Comparison of ENCODE assay signal across 21 cellular contexts in the genomic region with DNA sequence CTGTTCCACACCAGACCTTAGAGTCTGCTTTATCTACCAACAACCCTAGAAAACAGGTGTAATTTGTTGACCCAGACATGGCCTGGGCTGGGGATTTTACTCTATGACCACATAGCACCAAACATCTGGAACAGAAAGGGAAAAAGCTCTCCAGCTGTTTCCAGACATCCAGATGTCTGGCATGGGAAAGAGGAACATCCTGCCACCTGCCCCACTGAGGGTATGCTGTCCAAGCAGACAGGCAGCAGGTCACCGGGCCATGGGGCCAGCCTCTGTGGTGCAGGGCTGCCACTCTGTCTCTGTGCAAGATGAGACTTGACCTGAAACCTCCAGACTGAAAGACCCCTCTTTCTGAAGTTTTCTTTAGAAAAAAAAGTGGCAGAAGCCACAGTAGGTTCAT.
"Had no signal": no experiment of that assay in that cellular context is flagged by ENCODE, and none has a peak within 500 bp of the region (broad histone marks: within the 10 kb centered on the region; RNA-seq: fewer than 3 reads in every experiment).

No MANE protein-coding gene starts in this region.

- H3K27ac ChIP-seq: dorsolateral prefrontal cortex, stomach, suprapubic skin, tibial nerve had no signal

- H3K9me3 Mint-ChIP-seq: activated naive CD8-positive, alpha-beta T cell treated with anti-CD3 and anti-CD28 coated beads for 36 hours; activated T-cell treated with anti-CD3 and anti-CD28 coated beads, Interleukin-2, amount 50 U/mL, for 4 hours; central memory CD8-positive, alpha-beta T cell; effector memory CD8-positive, alpha-beta T cell; stimulated activated memory B cell treated with anti-CD40 and anti-IgM and Interleukin-4, amounts not matched to agents 10 μg/mL and 1 μg/mL and 100 μg/mL, for 72 hours had no signal

- H3K4me3 Mint-ChIP-seq: activated naive CD8-positive, alpha-beta T cell treated with anti-CD3 and anti-CD28 coated beads for 36 hours; central memory CD8-positive, alpha-beta T cell; stimulated activated memory B cell treated with anti-CD40 and anti-IgM and Interleukin-4, amounts not matched to agents 10 μg/mL and 1 μg/mL and 100 μg/mL, for 72 hours had no signal

- H3K4me2 ChIP-seq: smooth muscle cell had no signal

- H3K27me3 ChIP-seq: dorsolateral prefrontal cortex, stomach, suprapubic skin, tibial nerve had no signal

- H3K27ac Mint-ChIP-seq: activated naive CD8-positive, alpha-beta T cell treated with anti-CD3 and anti-CD28 coated beads for 36 hours; effector memory CD8-positive, alpha-beta T cell; stimulated activated memory B cell treated with anti-CD40 and anti-IgM and Interleukin-4, amounts not matched to agents 10 μg/mL and 1 μg/mL and 100 μg/mL, for 72 hours had no signal

- H3K36me3 Mint-ChIP-seq: activated naive CD8-positive, alpha-beta T cell treated with anti-CD3 and anti-CD28 coated beads for 36 hours; stimulated activated memory B cell treated with anti-CD40 and anti-IgM and Interleukin-4, amounts not matched to agents 10 μg/mL and 1 μg/mL and 100 μg/mL, for 72 hours had no signal

- H3K27me3 Mint-ChIP-seq: activated naive CD8-positive, alpha-beta T cell treated with anti-CD3 and anti-CD28 coated beads for 36 hours; central memory CD8-positive, alpha-beta T cell; effector memory CD8-positive, alpha-beta T cell had no signal

- H3K4me1 ChIP-seq: tibial nerve had no signal

- ATAC-seq: activated T-cell treated with anti-CD3 and anti-CD28 coated beads, Interleukin-2, amount 50 U/mL, for 4 hours; effector memory CD8-positive, alpha-beta T cell; sciatic nerve; stimulated activated memory B cell treated with anti-CD40 and anti-IgM and Interleukin-4, amounts not matched to agents 10 μg/mL and 1 μg/mL and 100 μg/mL, for 72 hours had no signal

- H3K9me3 ChIP-seq: stomach, suprapubic skin, tibial nerve had no signal

- H3K4me1 Mint-ChIP-seq: stimulated activated memory B cell treated with anti-CD40 and anti-IgM and Interleukin-4, amounts not matched to agents 10 μg/mL and 1 μg/mL and 100 μg/mL, for 72 hours had no signal

- DNase-seq: activated CD4-positive, alpha-beta T cell treated with anti-CD3 and anti-CD28 coated beads for 1 hour; activated CD8-positive, alpha-beta memory T cell treated with anti-CD3 and anti-CD28 coated beads, Interleukin-2, amount 50 U/mL, for 48 hours; activated naive CD4-positive, alpha-beta T cell treated with Interleukin-2 at 50 U/mL for 16 hours; activated naive CD8-positive, alpha-beta T cell treated with anti-CD3 and anti-CD28 coated beads for 36 hours; activated T-cell treated with anti-CD3 and anti-CD28 coated beads, Interleukin-2, amount 50 U/mL, for 4 hours; dorsolateral prefrontal cortex; effector memory CD8-positive, alpha-beta T cell; foreskin melanocyte; glutamatergic neuron; hypothalamus; midbrain; occipital lobe; stimulated activated CD4-positive, alpha-beta T cell treated with anti-CD3 and anti-CD28 coated beads, Interleukin-15, amount 100 ng/mL, for 24 hours; stomach; T-helper 9 cell had no signal

- H3K4me3 ChIP-seq: dorsolateral prefrontal cortex, smooth muscle cell, stomach, suprapubic skin, tibial nerve had no signal

- H3K36me3 ChIP-seq: stomach, suprapubic skin, tibial nerve had no signal
